3 cellular contexts compared by ENCODE assay signal in genomic region chr6:145742472-145742871, GRCh38. TPM values are rescaled to one million over a fixed set of nuclear protein-coding genes. Genes with fewer than 3 reads are reported as not detected.
DNase-seq lines count a peak whose midpoint lies in the region; ATAC-seq, FAIRE-seq and TF ChIP-seq lines count a peak whose summit lies in the region.
"Not testable (repeated sequence)": the region's sequence is repeated elsewhere in the genome, so short reads cannot be mapped to it uniquely, and the experiment has no call there.

No MANE protein-coding gene starts in this region.

- H3K9me3 ChIP-seq in kidney (ENCODE audit: control insufficient read depth in 1 of 2, low read length in 2 of 2); HepG2 (ENCODE audit: low read length): not testable (repeated sequence)

- TF ChIP-seq CTCF in kidney (IDR thresholded peaks at IDR 0.05; ENCODE audit: borderline replicate concordance, extremely low read depth, insufficient read depth), result not testable (repeated sequence)
- TF ChIP-seq CTCF in HepG2 (CRISPR knock-in tag; IDR thresholded peaks at IDR 0.05), result peak; percentile 47

- H3K9ac ChIP-seq in kidney (ENCODE audit: low read length in 2 of 2); HepG2 (ENCODE audit: insufficient read depth, low read depth, low read length): not testable (repeated sequence)

- intact Hi-C loops in Right ventricle myocardium inferior (cut with DNase I); kidney (cut with DNase I); HepG2 (cut with micrococcal nuclease; ENCODE audit: unreplicated experiment): not testable (repeated sequence)

- CTCF ChIA-PET in HepG2 (lab: Yijun Ruan, JAX; ENCODE audit: low intra/inter-chr PET ratio, low total read pairs), result not testable (repeated sequence)

- not testable (repeated sequence) for TF ChIP-seq RAD21 in HepG2 (CRISPR knock-in tag; IDR thresholded peaks at IDR 0.05)

- not testable (repeated sequence) for H3K27ac ChIP-seq in kidney (ENCODE audit: low read depth in 2 of 2, low read length in 2 of 2); HepG2 (ENCODE audit: extremely low read length, insufficient read depth, low read length)

- BruUV-seq in HepG2 (replicated peaks; lab: Mats Ljungman, UMichigan), result not testable (repeated sequence)

- not testable (repeated sequence) for H3K4me3 ChIP-seq in kidney (ENCODE audit: low read length in 2 of 2); HepG2 (replicated peaks in 1 of 3; ENCODE audit: insufficient read depth in 1 of 3, low read depth in 2 of 3, low read length in 3 of 3)

- not testable (repeated sequence) for ATAC-seq in Right ventricle myocardium inferior, HepG2

- not testable (repeated sequence) for H2AFZ ChIP-seq in HepG2 (ENCODE audit: low read length)

- WGBS in HepG2 (ENCODE audit: low lambda C conversion rate), result 69% methylated on average over 2 of the region's 6 CpGs

- H3K27me3 ChIP-seq in HepG2 (ENCODE audit: control insufficient read depth in 1 of 2, insufficient read depth in 2 of 2, low read length in 2 of 2), result not testable (repeated sequence)

- not testable (repeated sequence) for H3K4me1 ChIP-seq in kidney (ENCODE audit: control insufficient read depth in 1 of 2, insufficient read depth in 1 of 2, low read depth in 1 of 2, low read length in 2 of 2); HepG2 (ENCODE audit: insufficient read depth, low read length)

- TF ChIP-seq EP300 in HepG2 (IDR thresholded peaks at IDR 0.05; ENCODE audit: low read depth in 2 of 2, low read length in 2 of 2); HepG2 (CRISPR knock-in tag; IDR thresholded peaks at IDR 0.05; ENCODE audit: borderline replicate concordance): not testable (repeated sequence)

- not testable (repeated sequence) for H3K79me2 ChIP-seq in HepG2 (ENCODE audit: insufficient read depth, low read length)

- H4K20me1 ChIP-seq in HepG2 (ENCODE audit: insufficient read depth, low read length), result not testable (repeated sequence)

- not testable (repeated sequence) for H3K36me3 ChIP-seq in kidney (ENCODE audit: control insufficient read depth in 1 of 2, insufficient read depth in 2 of 2, low read length in 2 of 2); HepG2 (replicated peaks in 1 of 2; ENCODE audit: control insufficient read depth in 1 of 2, insufficient read depth in 2 of 2, low read length in 2 of 2)

- DNase-seq in Right ventricle myocardium inferior (ENCODE audit: missing footprints) (peak; percentile 58), kidney (peak; percentile 49)
- DNase-seq in HepG2 (ENCODE audit: low spot score), result not testable (repeated sequence)

- not testable (repeated sequence) for TF ChIP-seq POLR2A in HepG2 (IDR thresholded peaks at IDR 0.05; ENCODE audit: insufficient read depth in 1 of 2, low read depth in 2 of 2, low read length in 2 of 2)

- in situ Hi-C loops in HepG2 (cut with HindIII; ENCODE audit: extremely low pct_ligation_motif_present, low pct_unique_long_range_greater_than_20kb), result not testable (repeated sequence)

- POLR2A ChIA-PET in HepG2 (lab: Yijun Ruan, JAX), result not testable (repeated sequence)

- not testable (repeated sequence) for H3K4me2 ChIP-seq in HepG2 (ENCODE audit: low read depth, low read length)

- not testable (repeated sequence) for FAIRE-seq in kidney (lab: Jason Lieb, UNC); HepG2 (lab: Jason Lieb, UNC)

TF ChIP-seq in HepG2, 621 proteins besides CTCF, POLR2A, EP300 and RAD21:
- peak; percentile 36 for TF ChIP-seq STAG1 (CRISPR knock-in tag; IDR thresholded peaks at IDR 0.05)
- TF ChIP-seq ZNF576 (CRISPR knock-in tag; IDR thresholded peaks at IDR 0.05), result peak; percentile 86; the same call in 1 of the 2 replicates
TF ChIP-seq in HepG2: peak in this region for 2; not testable (repeated sequence) for 619.

RNA-seq across cellular contexts. Expression of gene EPM2A, which starts 7.2 kb away (rescaled TPM):
- total RNA-seq in Right ventricle myocardium inferior (47.3 TPM), kidney (9.6 TPM), HepG2 (2016; rRNA removed; fragmentation: Illumina TruSeq; extraction: Trizol) (9.2 and 9.9 TPM in 2 replicates)
- polyA plus RNA-seq in kidney (ENCODE audit: insufficient read depth, low read depth, low replicate concordance) (7.8 TPM), HepG2 (2011; rRNA removed) (4.6 and 6.7 TPM in 2 replicates)
- 8.8 and 15.2 TPM in 2 replicates for total RNA-seq in HepG2 (2016; cell fraction: cytosol; rRNA removed; fragmentation: Illumina TruSeq; extraction: Trizol; ENCODE audit: low read depth)
- 10.6 and 10.7 TPM in 2 replicates for total RNA-seq in HepG2 (2016; cell fraction: insoluble cytoplasmic fraction; rRNA removed; fragmentation: Illumina TruSeq; extraction: Trizol)
- total RNA-seq in HepG2 (2016; cell fraction: membrane; rRNA removed; fragmentation: Illumina TruSeq; extraction: Trizol), result 9.2 and 10.4 TPM in 2 replicates
- total RNA-seq in HepG2 (2016; cell fraction: nucleus; rRNA removed; fragmentation: Illumina TruSeq; extraction: Trizol), result 14.1 and 16.8 TPM in 2 replicates
- 4.8 and 5.6 TPM in 2 replicates for polyA plus RNA-seq in HepG2 (2011; cell fraction: cytosol; rRNA removed)
- 11.4 and 11.7 TPM in 2 replicates for polyA plus RNA-seq in HepG2 (2011; cell fraction: nucleus; rRNA removed)
- 5.2 TPM in 2 replicates for polyA plus RNA-seq in HepG2 (2012)
- 3.9 and 4.2 TPM in 2 replicates for polyA plus RNA-seq in HepG2 (2016; cell fraction: cytosol; fragmentation: Illumina TruSeq; extraction: Trizol; ENCODE audit: low read depth)
- 7.7 and 8.5 TPM in 2 replicates for polyA plus RNA-seq in HepG2 (2016; cell fraction: insoluble cytoplasmic fraction; fragmentation: Illumina TruSeq; extraction: Trizol; ENCODE audit: low read depth)
- 7.6 and 8.0 TPM in 2 replicates for polyA plus RNA-seq in HepG2 (2016; cell fraction: membrane; fragmentation: Illumina TruSeq; extraction: Trizol; ENCODE audit: low read depth)
- 9.1 and 12.4 TPM in 2 replicates for polyA plus RNA-seq in HepG2 (2016; cell fraction: nucleus; fragmentation: Illumina TruSeq; extraction: Trizol; ENCODE audit: insufficient read depth, low read depth)
- polyA minus RNA-seq in HepG2 (2011; rRNA and poly(A)+ RNA removed; ENCODE audit: low replicate concordance), result 4.9 and 11.6 TPM in 2 replicates
- 6.4 and 6.9 TPM in 2 replicates for polyA minus RNA-seq in HepG2 (2011; cell fraction: cytosol; rRNA and poly(A)+ RNA removed)
- 33.6 and 34.5 TPM in 2 replicates for polyA minus RNA-seq in HepG2 (2011; cell fraction: nucleus; rRNA and poly(A)+ RNA removed)
